ENCODE assay signal across 8 cellular contexts in genomic region chr9:137189297-137190295, GRCh38. TPM values are rescaled to one million over a fixed set of nuclear protein-coding genes. Genes with fewer than 3 reads are reported as not detected.
A peak's percentile ranks its signal among the peaks of the same experiment; 100 is the strongest.
DNase-seq lines count a peak whose midpoint lies in the region; ATAC-seq, FAIRE-seq and TF ChIP-seq lines count a peak whose summit lies in the region.

No MANE protein-coding gene starts in this region.

- DNase-seq in A673 (ENCODE audit: low spot score), result no peak
- no peak for DNase-seq in bronchial epithelial cell (ENCODE audit: low read depth)
- DNase-seq in GM13976 (ENCODE audit: low spot score), result no peak
- no peak for DNase-seq in NCI-H2171 treated with DMSO at 0.1 percent for 48 hours (lab: John Stamatoyannopoulos, UW)
- no peak for DNase-seq in HCEC 1CT

- H3K9ac ChIP-seq in HUES48 (ENCODE audit: low read depth, low read length), result peak overlapping the region; percentile 74; the same call in 1 of the 2 replicates
- peak overlapping the region; percentile 89 for H3K9ac ChIP-seq in mucosa of stomach (ENCODE audit: low read length)

- H3K36me3 ChIP-seq in A673 (ENCODE audit: insufficient read depth, low read length, poor library complexity, severe bottlenecking), result peaks cover 2% of the 10 kb centered on the region
- peaks cover 45% of the 10 kb centered on the region; the same call in 1 of the 2 replicates for H3K36me3 ChIP-seq in HUES48 (ENCODE audit: control insufficient read depth, insufficient read depth, low read length)
- peaks cover 25% of the 10 kb centered on the region for H3K36me3 ChIP-seq in bronchial epithelial cell (ENCODE audit: control insufficient read depth, insufficient read depth, low read length)
- H3K36me3 ChIP-seq in mucosa of stomach (ENCODE audit: control insufficient read depth, insufficient read depth, low read length), result no peaks in the 10 kb centered on the region

- H3K4me1 ChIP-seq in A673 (ENCODE audit: insufficient read depth, low read length, poor library complexity, severe bottlenecking), result peaks cover 10% of the 10 kb centered on the region
- H3K4me1 ChIP-seq in HUES48 (ENCODE audit: control insufficient read depth, insufficient read depth, low read length), result 0 out of 2 replicates have a peak, but pooled peaks cover under 1% of the 10 kb centered on the region
- H3K4me1 ChIP-seq in mucosa of stomach (ENCODE audit: control insufficient read depth, insufficient read depth, low read length), result peaks cover 38% of the 10 kb centered on the region

- no peaks in the 10 kb centered on the region for H3K27me3 ChIP-seq in A673 (replicated peaks; ENCODE audit: insufficient read depth, low read depth, low read length, poor library complexity)
- H3K27me3 ChIP-seq in HUES48 (ENCODE audit: control insufficient read depth, insufficient read depth, low read length), result no peaks in the 10 kb centered on the region
- no peaks in the 10 kb centered on the region for H3K27me3 ChIP-seq in bronchial epithelial cell (ENCODE audit: control insufficient read depth, insufficient read depth, low read length)
- no peaks in the 10 kb centered on the region for H3K27me3 ChIP-seq in mucosa of stomach (ENCODE audit: control insufficient read depth, insufficient read depth, low read length)

- POLR2A ChIA-PET in A673 (lab: Charles Lee; ENCODE audit: low non-redundant PET), result interaction anchor here (0.9 kb wide), 1 partner anchor 51 kb away, joined by 4 read pairs; the partner anchor contains the start of gene TUBB4B

- CTCF ChIA-PET in A673 (lab: Charles Lee), result interaction anchor here (0.6 to 1.8 kb wide), 7 partner anchors 11 to 160 kb away, joined by 3 to 13 read pairs (median 3); no protein-coding TSS in a partner anchor

- no peak for FAIRE-seq in bronchial epithelial cell (lab: Jason Lieb, UNC)

- no peak for ATAC-seq in HG03139 (IDR thresholded peaks at IDR 0.05; ENCODE audit: unreplicated experiment)

- H3K4me3 ChIP-seq in A673 (ENCODE audit: low read depth, low read length, poor library complexity, severe bottlenecking) (peak overlapping the region; percentile 98), HUES48 (ENCODE audit: low read depth, low read length) (peak overlapping the region; percentile 87), bronchial epithelial cell (ENCODE audit: low read depth, low read length) (peak overlapping the region; percentile 55), mucosa of stomach (ENCODE audit: low read length) (peak overlapping the region; percentile 91)

- H3K9me3 ChIP-seq in A673 (ENCODE audit: low read depth, low read length, poor library complexity, severe bottlenecking), result no peaks in the 10 kb centered on the region
- H3K9me3 ChIP-seq in HUES48 (ENCODE audit: control insufficient read depth, insufficient read depth, low read length), result no peaks in the 10 kb centered on the region
- no peaks in the 10 kb centered on the region for H3K9me3 ChIP-seq in mucosa of stomach (ENCODE audit: control insufficient read depth, low read length)

- intact Hi-C loops in A673 (cut with micrococcal nuclease; ENCODE audit: unreplicated experiment), result no loop called here

- no TSS peak for BruUV-seq in A673 (replicated peaks; lab: Mats Ljungman, UMichigan)

- in situ Hi-C loops in GM13976 (cut with MboI; ENCODE audit: low sequenced_read_pairs, unreplicated experiment), result no loop called here

- TF ChIP-seq CTCF in A673 (conservative IDR thresholded peaks at IDR 0.05; ENCODE audit: low read depth, low read length), result no peak
- no peak for TF ChIP-seq CTCF in bronchial epithelial cell (IDR thresholded peaks at IDR 0.05; ENCODE audit: insufficient read depth, low read length, severe bottlenecking)
- TF ChIP-seq CTCF in GM13976 (IDR thresholded peaks at IDR 0.05; ENCODE audit: borderline replicate concordance, control extremely low read depth, extremely low read depth, insufficient read depth, missing control alignments), result no peak

- H3K27ac ChIP-seq in A673 (ENCODE audit: low read depth, low read length, poor library complexity, severe bottlenecking), result peak overlapping the region; percentile 96
- H3K27ac ChIP-seq in HUES48 (ENCODE audit: low read depth, low read length), result peak overlapping the region; percentile 93

RNA-seq across cellular contexts. Expression of gene SSNA1, which starts 1.1 kb away (rescaled TPM):
- total RNA-seq in A673 (2021) (86.8 and 87.3 TPM in 2 replicates), bronchial epithelial cell (97.9 and 127 TPM in 2 replicates)

RNA-seq across cellular contexts. Expression of gene ANAPC2, which starts 1.2 kb away (rescaled TPM):
- 49.6 and 54.1 TPM in 2 replicates for total RNA-seq in A673 (2021)
- 20.5 and 23.2 TPM in 2 replicates for total RNA-seq in bronchial epithelial cell

RNA-seq across cellular contexts. Expression of gene TPRN, which starts 10.9 kb away (rescaled TPM):
- total RNA-seq in A673 (2021), result 23.0 and 25.7 TPM in 2 replicates
- total RNA-seq in bronchial epithelial cell, result 3.2 and 4.5 TPM in 2 replicates

RNA-seq across cellular contexts. Expression of gene TMEM203, which starts 15.9 kb away (rescaled TPM):
- total RNA-seq in A673 (2021), result 37.5 and 41.8 TPM in 2 replicates
- 38.0 and 39.2 TPM in 2 replicates for total RNA-seq in bronchial epithelial cell

RNA-seq across cellular contexts. Expression of gene NDOR1, which starts 15.9 kb away (rescaled TPM):
- total RNA-seq in A673 (2021) (40.2 and 41.5 TPM in 2 replicates), bronchial epithelial cell (2.6 and 3.6 TPM in 2 replicates)
